19 cellular contexts compared by ENCODE assay signal in genomic region chr12:121087467-121088207, GRCh38. TPM values are rescaled to one million over a fixed set of nuclear protein-coding genes. Genes with fewer than 3 reads are reported as not detected.
A peak's percentile ranks its signal among the peaks of the same experiment; 100 is the strongest.
DNase-seq lines count a peak whose midpoint lies in the region; ATAC-seq and TF ChIP-seq lines count a peak whose summit lies in the region.
"Had no signal": no experiment of that assay in that cellular context is flagged by ENCODE, and none has a peak within 500 bp of the region (broad histone marks: within the 10 kb centered on the region; RNA-seq: fewer than 3 reads in every experiment).

No MANE protein-coding gene starts in this region.

- no peaks in the 10 kb centered on the region for H4K20me1 ChIP-seq in GM23248 (ENCODE audit: insufficient read depth)

- 0 out of 2 replicates have a peak, but pooled peaks cover 7% of the 10 kb centered on the region for H3K27me3 ChIP-seq in GM23248 (replicated peaks; ENCODE audit: insufficient read depth)
- H3K27me3 ChIP-seq: dorsolateral prefrontal cortex, SJSA1, vagina had no signal

- H3K9me3 ChIP-seq in GM23248 (ENCODE audit: low read depth): no peaks in the 10 kb centered on the region
- H3K9me3 ChIP-seq: SJSA1, vagina had no signal

- H3K36me3 ChIP-seq in GM23248 (ENCODE audit: low read depth): no peaks in the 10 kb centered on the region
- H3K36me3 ChIP-seq: SJSA1, vagina had no signal

- in situ Hi-C loops in GM23248 (cut with MboI): no loop called here

- H3K9ac ChIP-seq in GM23248: no peak overlapping the region

- peak overlapping the region; percentile 79 for H3K27ac Mint-ChIP-seq in activated CD8-positive, alpha-beta T cell treated with anti-CD3 and anti-CD28 coated beads, Interleukin-2, amount 10 ng/mL, durations not matched to agents 7 days and 5 days
- H3K27ac Mint-ChIP-seq in activated CD8-positive, alpha-beta T cell treated with anti-CD3 and anti-CD28 coated beads for 36 hours: no peak overlapping the region
- H3K27ac Mint-ChIP-seq in activated T-helper 2 cell treated with anti-CD3 and anti-CD28 coated beads, Interferon-gamma antibody, Interleukin-2, Interleukin-4, amounts not matched to agents 10 μg/mL and 5 μg/mL and 100 μg/mL, durations not matched to agents 14 hours and 24 hours and 36 hours: peak overlapping the region; percentile 13
- H3K27ac Mint-ChIP-seq: memory B cell had no signal

- H3K4me1 ChIP-seq in GM23248 (ENCODE audit: insufficient read depth): no peaks in the 10 kb centered on the region
- H3K4me1 ChIP-seq: SJSA1, vagina had no signal

- no peaks in the 10 kb centered on the region for H3K9me3 Mint-ChIP-seq in activated CD8-positive, alpha-beta T cell treated with anti-CD3 and anti-CD28 coated beads, Interleukin-2, amount 10 ng/mL, durations not matched to agents 7 days and 5 days (ENCODE audit: insufficient read depth)
- no peaks in the 10 kb centered on the region for H3K9me3 Mint-ChIP-seq in activated CD8-positive, alpha-beta T cell treated with anti-CD3 and anti-CD28 coated beads for 36 hours
- H3K9me3 Mint-ChIP-seq in activated T-helper 2 cell treated with anti-CD3 and anti-CD28 coated beads, Interferon-gamma antibody, Interleukin-2, Interleukin-4, amounts not matched to agents 10 μg/mL and 5 μg/mL and 100 μg/mL, durations not matched to agents 14 hours and 24 hours and 36 hours: no peaks in the 10 kb centered on the region
- H3K9me3 Mint-ChIP-seq: memory B cell had no signal

- CTCF ChIA-PET in activated CD8-positive, alpha-beta T cell treated with anti-CD3 and anti-CD28 coated beads, Interleukin-2, amount 10 ng/mL, durations not matched to agents 7 days and 5 days (lab: Charles Lee): interaction anchor here (0.9 kb wide), 1 partner anchor 28 kb away, joined by 3 read pairs; no protein-coding TSS in a partner anchor
- CTCF ChIA-PET in activated CD8-positive, alpha-beta T cell treated with anti-CD3 and anti-CD28 coated beads for 36 hours (lab: Charles Lee): interaction anchor here (1.0 to 1.7 kb wide), 4 partner anchors 28 to 438 kb away, joined by 3 to 4 read pairs (median 4); no protein-coding TSS in a partner anchor

- no peak overlapping the region for H2AFZ ChIP-seq in GM23248

- H3K4me2 ChIP-seq in GM23248 (ENCODE audit: unreplicated experiment): no peak overlapping the region

- no peaks in the 10 kb centered on the region for H3K79me2 ChIP-seq in GM23248 (ENCODE audit: insufficient read depth)

- no peak for TF ChIP-seq CTCF in activated CD8-positive, alpha-beta T cell treated with anti-CD3 and anti-CD28 coated beads for 36 hours (IDR thresholded peaks at IDR 0.05)

- no peak overlapping the region for H3K4me3 Mint-ChIP-seq in activated CD8-positive, alpha-beta T cell treated with anti-CD3 and anti-CD28 coated beads, Interleukin-2, amount 10 ng/mL, durations not matched to agents 7 days and 5 days
- H3K4me3 Mint-ChIP-seq in activated CD8-positive, alpha-beta T cell treated with anti-CD3 and anti-CD28 coated beads for 36 hours: no peak overlapping the region
- H3K4me3 Mint-ChIP-seq in activated T-helper 2 cell treated with anti-CD3 and anti-CD28 coated beads, Interferon-gamma antibody, Interleukin-2, Interleukin-4, amounts not matched to agents 10 μg/mL and 5 μg/mL and 100 μg/mL, durations not matched to agents 14 hours and 24 hours and 36 hours (ENCODE audit: low read depth): no peak overlapping the region
- H3K4me3 Mint-ChIP-seq: memory B cell had no signal

- H3K36me3 Mint-ChIP-seq in activated CD8-positive, alpha-beta T cell treated with anti-CD3 and anti-CD28 coated beads, Interleukin-2, amount 10 ng/mL, durations not matched to agents 7 days and 5 days (ENCODE audit: low read depth): peaks cover 3% of the 10 kb centered on the region
- no peaks in the 10 kb centered on the region for H3K36me3 Mint-ChIP-seq in activated CD8-positive, alpha-beta T cell treated with anti-CD3 and anti-CD28 coated beads for 36 hours (ENCODE audit: low read depth)
- no peaks in the 10 kb centered on the region for H3K36me3 Mint-ChIP-seq in activated T-helper 2 cell treated with anti-CD3 and anti-CD28 coated beads, Interferon-gamma antibody, Interleukin-2, Interleukin-4, amounts not matched to agents 10 μg/mL and 5 μg/mL and 100 μg/mL, durations not matched to agents 14 hours and 24 hours and 36 hours (ENCODE audit: low read depth)
- H3K36me3 Mint-ChIP-seq: memory B cell had no signal

- no peak overlapping the region for H3K4me3 ChIP-seq in GM23248
- H3K4me3 ChIP-seq: dorsolateral prefrontal cortex, SJSA1, vagina had no signal

- H3K9me2 ChIP-seq in GM23248 (ENCODE audit: insufficient read depth): no peaks in the 10 kb centered on the region

- no peak for DNase-seq in activated CD8-positive, alpha-beta T cell treated with anti-CD3 and anti-CD28 coated beads, Interleukin-2, amount 10 ng/mL, durations not matched to agents 7 days and 5 days
- DNase-seq in activated CD8-positive, alpha-beta T cell treated with anti-CD3 and anti-CD28 coated beads for 36 hours: no peak
- DNase-seq in GM23248: peak; percentile 13
- no peak for DNase-seq in activated T-helper 2 cell treated with anti-CD3 and anti-CD28 coated beads, Interferon-gamma antibody, Interleukin-2, Interleukin-4, amounts not matched to agents 10 μg/mL and 5 μg/mL and 100 μg/mL, durations not matched to agents 14 hours and 24 hours and 36 hours (ENCODE audit: low spot score)
- no peak for DNase-seq in stimulated activated naive CD8-positive, alpha-beta T cell treated with anti-CD3 and anti-CD28 coated beads, Interleukin-15, Interleukin-2, amounts not matched to agents 100 U/mL and 50 U/mL, for 24 hours
- DNase-seq in iPS-NIHi11 (ENCODE audit: low spot score): no peak
- no peak for DNase-seq in cortex of kidney (lab: John Stamatoyannopoulos, UW)
- DNase-seq: activated CD4-positive, alpha-beta T cell treated with anti-CD3 and anti-CD28 coated beads for 1 hour; activated T-cell treated with anti-CD3 and anti-CD28 coated beads, Interleukin-2, amount 50 U/mL, for 1 hour; dorsolateral prefrontal cortex; NCI-H345; stimulated activated CD4-positive, alpha-beta T cell treated with anti-CD3 and anti-CD28 coated beads, Interleukin-15, amount 100 ng/mL, for 24 hours; T1000 had no signal

- intact Hi-C loops in activated CD8-positive, alpha-beta T cell treated with anti-CD3 and anti-CD28 coated beads for 36 hours (cut with micrococcal nuclease): no loop called here
- intact Hi-C loops in activated T-helper 2 cell treated with anti-CD3 and anti-CD28 coated beads, Interferon-gamma antibody, Interleukin-2, Interleukin-4, amounts not matched to agents 10 μg/mL and 5 μg/mL and 100 μg/mL, durations not matched to agents 14 hours and 24 hours and 36 hours (cut with micrococcal nuclease): no loop called here

- H3K4me1 Mint-ChIP-seq in activated CD8-positive, alpha-beta T cell treated with anti-CD3 and anti-CD28 coated beads, Interleukin-2, amount 10 ng/mL, durations not matched to agents 7 days and 5 days (ENCODE audit: low read depth): peaks cover 50% of the 10 kb centered on the region
- peaks cover 26% of the 10 kb centered on the region for H3K4me1 Mint-ChIP-seq in activated CD8-positive, alpha-beta T cell treated with anti-CD3 and anti-CD28 coated beads for 36 hours (ENCODE audit: low read depth)
- H3K4me1 Mint-ChIP-seq in activated T-helper 2 cell treated with anti-CD3 and anti-CD28 coated beads, Interferon-gamma antibody, Interleukin-2, Interleukin-4, amounts not matched to agents 10 μg/mL and 5 μg/mL and 100 μg/mL, durations not matched to agents 14 hours and 24 hours and 36 hours (ENCODE audit: low read depth): peaks cover 20% of the 10 kb centered on the region

- no peak overlapping the region for H3K27ac ChIP-seq in GM23248
- H3K27ac ChIP-seq: dorsolateral prefrontal cortex, SJSA1, vagina had no signal

- 56 to 64% methylated on average over 11 of the region's 11 CpGs for whole genome bisulfite sequencing in GM23248 (ENCODE audit: low coverage in 1 of 2, low lambda C conversion rate in 2 of 2, missing lambda C conversion rate in 2 of 2), 2 experiments

- POLR2A ChIA-PET in activated CD8-positive, alpha-beta T cell treated with anti-CD3 and anti-CD28 coated beads, Interleukin-2, amount 10 ng/mL, durations not matched to agents 7 days and 5 days (lab: Charles Lee): no interaction called here
- POLR2A ChIA-PET in activated CD8-positive, alpha-beta T cell treated with anti-CD3 and anti-CD28 coated beads for 36 hours (lab: Charles Lee): interaction anchor here (1.1 kb wide), 1 partner anchor 8 kb away, joined by 4 read pairs; no protein-coding TSS in a partner anchor

- H3K27me3 Mint-ChIP-seq in activated CD8-positive, alpha-beta T cell treated with anti-CD3 and anti-CD28 coated beads, Interleukin-2, amount 10 ng/mL, durations not matched to agents 7 days and 5 days (ENCODE audit: low read depth): peaks cover 7% of the 10 kb centered on the region
- no peaks in the 10 kb centered on the region for H3K27me3 Mint-ChIP-seq in activated CD8-positive, alpha-beta T cell treated with anti-CD3 and anti-CD28 coated beads for 36 hours
- peaks cover 3% of the 10 kb centered on the region for H3K27me3 Mint-ChIP-seq in activated T-helper 2 cell treated with anti-CD3 and anti-CD28 coated beads, Interferon-gamma antibody, Interleukin-2, Interleukin-4, amounts not matched to agents 10 μg/mL and 5 μg/mL and 100 μg/mL, durations not matched to agents 14 hours and 24 hours and 36 hours (ENCODE audit: low read depth)
- H3K27me3 Mint-ChIP-seq: memory B cell had no signal

- H3F3A ChIP-seq in GM23248 (ENCODE audit: insufficient read depth): no peaks in the 10 kb centered on the region

- ATAC-seq in activated CD8-positive, alpha-beta T cell treated with anti-CD3 and anti-CD28 coated beads, Interleukin-2, amount 10 ng/mL, durations not matched to agents 7 days and 5 days: peak; percentile 26
- ATAC-seq in activated CD8-positive, alpha-beta T cell treated with anti-CD3 and anti-CD28 coated beads for 36 hours: no peak
- ATAC-seq in stimulated activated naive CD8-positive, alpha-beta T cell treated with anti-CD3 and anti-CD28 coated beads, Interleukin-15, Interleukin-2, amounts not matched to agents 100 U/mL and 50 U/mL, for 24 hours: peak; percentile 34
- no peak for ATAC-seq in GM21619 (IDR thresholded peaks at IDR 0.05; ENCODE audit: unreplicated experiment)
- ATAC-seq: esophagus mucosa had no signal

RNA-seq across cellular contexts. Expression of gene P2RX7, which starts 45.0 kb away (rescaled TPM):
- total RNA-seq in activated CD8-positive, alpha-beta T cell treated with anti-CD3 and anti-CD28 coated beads, Interleukin-2, amount 10 ng/mL, durations not matched to agents 7 days and 5 days: 1 to 10 TPM; 8.9 to 9.7 TPM
- 1 to 10 TPM; 3.6 to 4.7 TPM for total RNA-seq in activated CD8-positive, alpha-beta T cell treated with anti-CD3 and anti-CD28 coated beads for 36 hours
- total RNA-seq in GM23248 (2014; rRNA removed; shearing (Covaris generic)): under 0.01 and 0.54 TPM in 2 replicates
- 0.15 and 0.53 TPM in 2 replicates for polyA plus RNA-seq in GM23248 (2016; fragmentation: Nextera tagmentation; extraction: Ambion mirVana)
- 6.5 and 6.6 TPM in 2 replicates for total RNA-seq in activated T-helper 2 cell treated with anti-CD3 and anti-CD28 coated beads, Interferon-gamma antibody, Interleukin-2, Interleukin-4, amounts not matched to agents 10 μg/mL and 5 μg/mL and 100 μg/mL, durations not matched to agents 14 hours and 24 hours and 36 hours
- polyA plus RNA-seq: neural cell had no signal

RNA-seq across cellular contexts. Expression of gene OASL, which starts 48.6 kb away (rescaled TPM):
- 10 to 100 TPM; 29.2 to 33.5 TPM for total RNA-seq in activated CD8-positive, alpha-beta T cell treated with anti-CD3 and anti-CD28 coated beads, Interleukin-2, amount 10 ng/mL, durations not matched to agents 7 days and 5 days
- total RNA-seq in activated CD8-positive, alpha-beta T cell treated with anti-CD3 and anti-CD28 coated beads for 36 hours: 10 to 100 TPM; 11.1 to 11.4 TPM
- 0.54 TPM in 1 of 2 replicates, not detected in the other for total RNA-seq in GM23248 (2014; rRNA removed; shearing (Covaris generic))
- polyA plus RNA-seq in GM23248 (2016; fragmentation: Nextera tagmentation; extraction: Ambion mirVana): 0.09 and 0.13 TPM in 2 replicates
- total RNA-seq in activated T-helper 2 cell treated with anti-CD3 and anti-CD28 coated beads, Interferon-gamma antibody, Interleukin-2, Interleukin-4, amounts not matched to agents 10 μg/mL and 5 μg/mL and 100 μg/mL, durations not matched to agents 14 hours and 24 hours and 36 hours: 1.9 and 2.3 TPM in 2 replicates
- total RNA-seq: SJSA1 had no signal

Comparison
In these comparisons a context has a peak if more than half of its experiments do, and no peak if none do; other contexts are left out.
1. ATAC-seq: peak in activated CD8-positive, alpha-beta T cell treated with anti-CD3 and anti-CD28 coated beads, Interleukin-2, amount 10 ng/mL, durations not matched to agents 7 days and 5 days (single experiment) and stimulated activated naive CD8-positive, alpha-beta T cell treated with anti-CD3 and anti-CD28 coated beads, Interleukin-15, Interleukin-2, amounts not matched to agents 100 U/mL and 50 U/mL, for 24 hours (single experiment); none in activated CD8-positive, alpha-beta T cell treated with anti-CD3 and anti-CD28 coated beads for 36 hours (single experiment) and GM21619 (single experiment).